In genomic region chr16:67546091-67546501, GRCh38 we compare ENCODE assay signal across 17 cellular contexts. TPM values are rescaled to one million over a fixed set of nuclear protein-coding genes. Genes with fewer than 3 reads are reported as not detected.
DNase-seq lines count a peak whose midpoint lies in the region; ATAC-seq, FAIRE-seq and TF ChIP-seq lines count a peak whose summit lies in the region.
"Had no signal": no experiment of that assay in that cellular context is flagged by ENCODE, and none has a peak within 500 bp of the region (broad histone marks: within the 10 kb centered on the region; RNA-seq: fewer than 3 reads in every experiment).

No MANE protein-coding gene starts in this region.

- H3K36me3 ChIP-seq in kidney (ENCODE audit: control insufficient read depth in 1 of 2, insufficient read depth in 2 of 2, low read length in 2 of 2) (peaks cover 25 to 48% of the 10 kb centered on the region in 2 donors), thymus (ENCODE audit: control insufficient read depth, insufficient read depth) (peaks cover 32% of the 10 kb centered on the region)

- DNase-seq in activated naive CD4-positive, alpha-beta T cell treated with anti-CD3 and anti-CD28 coated beads, Interleukin-2, amount 50 U/mL, for 72 hours (ENCODE audit: low spot score in 2 of 2): no peak
- no peak for DNase-seq in activated naive CD4-positive, alpha-beta T cell treated with Interleukin-2 at 50 U/mL for 16 hours
- no peak for DNase-seq in activated CD8-positive, alpha-beta T cell treated with anti-CD3 and anti-CD28 coated beads for 36 hours
- peak; percentile 72 for DNase-seq in kidney
- DNase-seq in NCI-H748 treated with DMSO at 0.1 percent for 48 hours (lab: John Stamatoyannopoulos, UW): no peak
- no peak for DNase-seq in head of caudate nucleus
- DNase-seq: ACHN; activated CD4-positive, CD25-positive, alpha-beta regulatory T cell; NCI-H1694 treated with DMSO at 0.1 percent for 48 hours had no signal

- H3K9ac ChIP-seq in kidney (ENCODE audit: low read length in 2 of 2): no peak overlapping the region

- WGBS in thymus: 87% methylated on average over 7 of the region's 7 CpGs

- H3K27ac Mint-ChIP-seq in activated naive CD4-positive, alpha-beta T cell treated with anti-CD3 and anti-CD28 coated beads, Interleukin-2, amount 50 U/mL, for 72 hours: peak overlapping the region; percentile 62 to 83
- peak overlapping the region; percentile 25 for H3K27ac Mint-ChIP-seq in activated CD8-positive, alpha-beta T cell treated with anti-CD3 and anti-CD28 coated beads for 36 hours

- H3K4me3 Mint-ChIP-seq in activated CD8-positive, alpha-beta T cell treated with anti-CD3 and anti-CD28 coated beads for 36 hours: no peak overlapping the region
- H3K4me3 Mint-ChIP-seq: nephron, type B pancreatic cell had no signal

- no peak overlapping the region for H3K4me3 ChIP-seq in kidney (ENCODE audit: low read length in 2 of 2)
- peak overlapping the region; percentile 58 for H3K4me3 ChIP-seq in thymus (ENCODE audit: low read length)
- H3K4me3 ChIP-seq: cardiac muscle cell, HAP-1, SJSA1 had no signal

- no peaks in the 10 kb centered on the region for H3K27me3 ChIP-seq in thymus (ENCODE audit: control insufficient read depth, insufficient read depth)
- H3K27me3 ChIP-seq: cardiac muscle cell, SJSA1 had no signal

- ATAC-seq in activated naive CD4-positive, alpha-beta T cell treated with anti-CD3 and anti-CD28 coated beads, Interleukin-2, amount 50 U/mL, for 72 hours: no peak
- no peak for ATAC-seq in activated CD8-positive, alpha-beta T cell treated with anti-CD3 and anti-CD28 coated beads for 36 hours
- no peak for ATAC-seq in HG02678 (IDR thresholded peaks at IDR 0.05; ENCODE audit: unreplicated experiment)

- H3K4me1 ChIP-seq in kidney (ENCODE audit: control insufficient read depth in 1 of 2, insufficient read depth in 1 of 2, low read depth in 1 of 2, low read length in 2 of 2) (peaks cover 3 to 17% of the 10 kb centered on the region in 2 donors), thymus (ENCODE audit: control insufficient read depth, insufficient read depth, low read length) (peaks cover 60% of the 10 kb centered on the region)
- H3K4me1 ChIP-seq: HAP-1 had no signal

- FAIRE-seq in kidney (lab: Jason Lieb, UNC): no peak
- FAIRE-seq: keratinocyte had no signal

- POLR2A ChIA-PET in activated CD8-positive, alpha-beta T cell treated with anti-CD3 and anti-CD28 coated beads for 36 hours (lab: Charles Lee): interaction anchor here (0.8 to 8.2 kb wide), 5 partner anchors 9 to 101 kb away, joined by 3 to 77 read pairs (median 5); partner anchors contain the start of genes CARMIL2 and CTCF

- H3K27ac ChIP-seq in kidney (ENCODE audit: low read depth in 2 of 2, low read length in 2 of 2) (no peak overlapping the region), thymus (ENCODE audit: low read depth) (no peak overlapping the region)
- H3K27ac ChIP-seq: SJSA1 had no signal

- no peak for TF ChIP-seq CTCF in activated CD8-positive, alpha-beta T cell treated with anti-CD3 and anti-CD28 coated beads for 36 hours (IDR thresholded peaks at IDR 0.05)
- TF ChIP-seq CTCF in kidney (IDR thresholded peaks at IDR 0.05; ENCODE audit: borderline replicate concordance, extremely low read depth, insufficient read depth): no peak

- H3K36me3 Mint-ChIP-seq in activated naive CD4-positive, alpha-beta T cell treated with anti-CD3 and anti-CD28 coated beads, Interleukin-2, amount 50 U/mL, for 72 hours: peaks cover 0 to 6% of the 10 kb centered on the region in 2 donors
- peaks cover 7% of the 10 kb centered on the region for H3K36me3 Mint-ChIP-seq in activated CD8-positive, alpha-beta T cell treated with anti-CD3 and anti-CD28 coated beads for 36 hours (ENCODE audit: low read depth)

- H3K9me3 Mint-ChIP-seq in activated naive CD4-positive, alpha-beta T cell treated with anti-CD3 and anti-CD28 coated beads, Interleukin-2, amount 50 U/mL, for 72 hours: no peaks in the 10 kb centered on the region
- H3K9me3 Mint-ChIP-seq in activated CD8-positive, alpha-beta T cell treated with anti-CD3 and anti-CD28 coated beads for 36 hours: no peaks in the 10 kb centered on the region
- H3K9me3 Mint-ChIP-seq: nephron, type B pancreatic cell had no signal

- intact Hi-C loops in activated CD8-positive, alpha-beta T cell treated with anti-CD3 and anti-CD28 coated beads for 36 hours (cut with micrococcal nuclease): loop anchor here (2.0 kb wide), 1 partner anchor 99 kb away; the partner anchor contains the start of gene CARMIL2
- intact Hi-C loops in kidney (cut with DNase I) (no loop called here), head of caudate nucleus (cut with DNase I) (no loop called here)

- H3K27me3 Mint-ChIP-seq in activated CD8-positive, alpha-beta T cell treated with anti-CD3 and anti-CD28 coated beads for 36 hours: no peaks in the 10 kb centered on the region
- H3K27me3 Mint-ChIP-seq: type B pancreatic cell had no signal

- H3K4me1 Mint-ChIP-seq in activated CD8-positive, alpha-beta T cell treated with anti-CD3 and anti-CD28 coated beads for 36 hours (ENCODE audit: low read depth): peaks cover 44% of the 10 kb centered on the region
- H3K4me1 Mint-ChIP-seq: nephron had no signal

- CTCF ChIA-PET in activated CD8-positive, alpha-beta T cell treated with anti-CD3 and anti-CD28 coated beads for 36 hours (lab: Charles Lee): interaction anchor here (0.7 to 7.1 kb wide), 15 partner anchors 9 to 114 kb away, joined by 3 to 224 read pairs (median 17); partner anchors contain the start of genes ACD, ATP6V0D1, CARMIL2 and CTCF

- H3K9me3 ChIP-seq in kidney (ENCODE audit: control insufficient read depth in 1 of 2, low read length in 2 of 2) (no peaks in the 10 kb centered on the region), thymus (ENCODE audit: control insufficient read depth) (no peaks in the 10 kb centered on the region)
- H3K9me3 ChIP-seq: HAP-1, SJSA1 had no signal

RNA-seq across cellular contexts. Expression of gene CTCF, which starts 16.2 kb away (rescaled TPM):
- 10 to 100 TPM; 51.5 to 62.1 TPM for total RNA-seq in activated naive CD4-positive, alpha-beta T cell treated with anti-CD3 and anti-CD28 coated beads, Interleukin-2, amount 50 U/mL, for 72 hours
- 10 to 100 TPM; 47.4 to 50.6 TPM for total RNA-seq in activated CD8-positive, alpha-beta T cell treated with anti-CD3 and anti-CD28 coated beads for 36 hours
- 42.6 TPM for total RNA-seq in kidney
- polyA plus RNA-seq in kidney (ENCODE audit: insufficient read depth, low read depth, low replicate concordance) (20.4 TPM), thymus (44.5 TPM)

RNA-seq across cellular contexts. Expression of gene RIPOR1, which starts 17.5 kb away (rescaled TPM):
- 10 to 100 TPM; 34.1 to 41.4 TPM for total RNA-seq in activated naive CD4-positive, alpha-beta T cell treated with anti-CD3 and anti-CD28 coated beads, Interleukin-2, amount 50 U/mL, for 72 hours
- total RNA-seq in activated CD8-positive, alpha-beta T cell treated with anti-CD3 and anti-CD28 coated beads for 36 hours: 10 to 100 TPM; 15.7 to 20.0 TPM
- 116 TPM for total RNA-seq in kidney
- polyA plus RNA-seq in kidney (ENCODE audit: insufficient read depth, low read depth, low replicate concordance) (60.9 TPM), thymus (25.4 TPM)
